19 cellular contexts compared by ENCODE assay signal in genomic region chr12:106315523-106315922, GRCh38. TPM values are rescaled to one million over a fixed set of nuclear protein-coding genes. Genes with fewer than 3 reads are reported as not detected.
DNase-seq lines count a peak whose midpoint lies in the region; ATAC-seq, FAIRE-seq and TF ChIP-seq lines count a peak whose summit lies in the region.
"Had no signal": no experiment of that assay in that cellular context is flagged by ENCODE, and none has a peak within 500 bp of the region (broad histone marks: within the 10 kb centered on the region; RNA-seq: fewer than 3 reads in every experiment).

No MANE protein-coding gene starts in this region.

- intact Hi-C loops in Panc1 (cut with micrococcal nuclease; ENCODE audit: unreplicated experiment) (no loop called here), mucosa of descending colon (cut with DNase I, micrococcal nuclease) (no loop called here)

- no TSS peak for BruUV-seq in Panc1 (replicated peaks; lab: Mats Ljungman, UMichigan)

- peak; percentile 15 for DNase-seq in DMS53 (lab: John Stamatoyannopoulos, UW)
- DNase-seq in DMS53 treated with DMSO at 0.1 percent for 48 hours (lab: John Stamatoyannopoulos, UW; ENCODE audit: unreplicated experiment): no peak
- no peak for DNase-seq in GM12891 (ENCODE audit: insufficient read length, low spot score)
- no peak for DNase-seq in Panc1 (ENCODE audit: low read depth, low spot score)
- no peak for DNase-seq in mucosa of descending colon
- DNase-seq in RPMI8226: no peak
- DNase-seq in effector CD4-positive, alpha-beta T cell: no peak
- no peak for DNase-seq in NCI-H345 (lab: John Stamatoyannopoulos, UW)
- DNase-seq: CD4-positive, CD25-positive, alpha-beta regulatory T cell; DMS79; NCI-H1092; NCI-H1436 treated with DMSO at 0.1 percent for 48 hours; NCI-H2081; NCI-H510A treated with DMSO at 0.1 percent for 48 hours; NCI-H82; PC-3 had no signal

- H3K9me3 ChIP-seq in Panc1 (ENCODE audit: control insufficient read depth, insufficient read depth, low read depth, low read length) (no peaks in the 10 kb centered on the region), mucosa of descending colon (no peaks in the 10 kb centered on the region)

- H3K4me3 ChIP-seq in Panc1 (ENCODE audit: low read depth in 2 of 2, low read length in 2 of 2) (no peak overlapping the region), mucosa of descending colon (no peak overlapping the region)

- no peaks in the 10 kb centered on the region; the same call in 1 of the 2 replicates for H3K27me3 ChIP-seq in Panc1 (ENCODE audit: control insufficient read depth, insufficient read depth, low read length)

- POLR2A ChIA-PET in Panc1 (lab: Charles Lee): no interaction called here

- TF ChIP-seq CTCF in Panc1 (IDR thresholded peaks at IDR 0.05): peak; percentile 6; the same call in 1 of the 2 replicates
- TF ChIP-seq CTCF in mucosa of descending colon (IDR thresholded peaks at IDR 0.05): no peak

- TF ChIP-seq POLR2A in GM12891 (IDR thresholded peaks at IDR 0.05; ENCODE audit: low read depth, low read length): no peak

- no peaks in the 10 kb centered on the region for H3K4me1 ChIP-seq in Panc1 (ENCODE audit: control insufficient read depth, insufficient read depth, low read length)
- peaks cover 10% of the 10 kb centered on the region for H3K4me1 ChIP-seq in mucosa of descending colon (ENCODE audit: low read depth)

- H3K27ac ChIP-seq in Panc1 (ENCODE audit: low read length): no peak overlapping the region
- H3K27ac ChIP-seq: 22Rv1, KMS-11 had no signal

- in situ Hi-C loops in Panc1 (cut with HindIII; ENCODE audit: low pct_unique_long_range_greater_than_20kb, low sequenced_read_pairs): no loop called here

- H3K36me3 ChIP-seq in Panc1 (ENCODE audit: control insufficient read depth, insufficient read depth, low read length): no peaks in the 10 kb centered on the region
- no peaks in the 10 kb centered on the region for H3K36me3 ChIP-seq in mucosa of descending colon (ENCODE audit: low read depth)

- no peak for ATAC-seq in Panc1
- peak; percentile 79 for ATAC-seq in mucosa of descending colon
- ATAC-seq: PC-3 had no signal

- CTCF ChIA-PET in Panc1 (lab: Charles Lee): no interaction called here

- peak; percentile 28 for FAIRE-seq in GM12891 (lab: Jason Lieb, UNC)
- FAIRE-seq: H54 had no signal

TF ChIP-seq in GM12891, 5 proteins besides CTCF, POLR2A, EP300 and RAD21:
- TF ChIP-seq POLR2AphosphoS5 (IDR thresholded peaks at IDR 0.05; ENCODE audit: low read depth, low read length) (no peak), PAX5 (IDR thresholded peaks at IDR 0.05; ENCODE audit: insufficient read depth, low read length, severe bottlenecking) (no peak), POU2F2 (IDR thresholded peaks at IDR 0.05; ENCODE audit: low read depth, low read length) (no peak)

RNA-seq across cellular contexts. Expression of gene TCP11L2, which starts 13.0 kb away (rescaled TPM):
- polyA plus RNA-seq in GM12891 (2012; ENCODE audit: low read depth, missing spikeins): 0.65 TPM
- total RNA-seq in Panc1 (2021; ENCODE audit: unreplicated experiment): 3.5 TPM
- polyA plus RNA-seq in Panc1 (2012; ENCODE audit: insufficient read length): 3.0 TPM
- total RNA-seq in mucosa of descending colon: 10 to 100 TPM; 32.1 to 54.5 (median 44.8) TPM

RNA-seq across cellular contexts. Expression of gene POLR3B, which starts 42.0 kb away (rescaled TPM):
- 3.1 TPM for polyA plus RNA-seq in GM12891 (2012; ENCODE audit: low read depth, missing spikeins)
- total RNA-seq in Panc1 (2021; ENCODE audit: unreplicated experiment): 8.2 TPM
- 4.4 TPM for polyA plus RNA-seq in Panc1 (2012; ENCODE audit: insufficient read length)
- 1 to 10 TPM; 6.6 to 8.7 (median 8.5) TPM for total RNA-seq in mucosa of descending colon
